ENCODE assay signal across 1 cellular context in genomic region chr3:172080503-172080902, GRCh38.
TF ChIP-seq lines count a peak whose summit lies in the region.

No MANE protein-coding gene starts in this region.

TF ChIP-seq in HepG2, 621 proteins besides CTCF, POLR2A, EP300 and RAD21 (continued from another document and continues in another):
- TF ChIP-seq GMEB2 (CRISPR knock-in tag; IDR thresholded peaks at IDR 0.05; ENCODE audit: low read depth) (no peak), HINFP (CRISPR knock-in tag; IDR thresholded peaks at IDR 0.05; ENCODE audit: low read depth) (no peak), IRF9 (CRISPR knock-in tag; IDR thresholded peaks at IDR 0.05; ENCODE audit: borderline replicate concordance) (no peak), MIER3 (CRISPR knock-in tag; IDR thresholded peaks at IDR 0.05; ENCODE audit: borderline replicate concordance) (no peak), ARID5B (CRISPR knock-in tag; IDR thresholded peaks at IDR 0.05) (peak; percentile 73), JUND (CRISPR knock-in tag; IDR thresholded peaks at IDR 0.05) (no peak), ZNF703 (CRISPR knock-in tag; IDR thresholded peaks at IDR 0.05; ENCODE audit: borderline replicate concordance) (no peak), ZNF746 (CRISPR knock-in tag; IDR thresholded peaks at IDR 0.05) (no peak), RNF2 (conservative IDR thresholded peaks at IDR 0.05; ENCODE audit: low read depth) (no peak), CENPBD1 (CRISPR knock-in tag; IDR thresholded peaks at IDR 0.05; ENCODE audit: borderline replicate concordance, low read depth) (no peak), THAP9 (CRISPR knock-in tag; IDR thresholded peaks at IDR 0.05; ENCODE audit: borderline replicate concordance) (no peak), PAXIP1 (CRISPR knock-in tag; conservative IDR thresholded peaks at IDR 0.05) (peak; percentile 89), CHD4 (IDR thresholded peaks at IDR 0.05; ENCODE audit: borderline replicate concordance, low read length) (peak; percentile 2; the same call in 1 of the 2 replicates), DNMT3B (CRISPR knock-in tag; conservative IDR thresholded peaks at IDR 0.05) (no peak), ZNF264 (CRISPR knock-in tag; IDR thresholded peaks at IDR 0.05) (0 out of 2 replicates have a peak, but pooled peaks have one; percentile 23), ZSCAN29 (CRISPR knock-in tag; conservative IDR thresholded peaks at IDR 0.05) (no peak), GTF3A (CRISPR knock-in tag; conservative IDR thresholded peaks at IDR 0.05) (no peak), ZNF232 (CRISPR knock-in tag; IDR thresholded peaks at IDR 0.05; ENCODE audit: borderline replicate concordance) (peak; percentile 62; the same call in 1 of the 2 replicates), CHD2 (IDR thresholded peaks at IDR 0.05; ENCODE audit: low read depth, low read length) (no peak), DMTF1 (CRISPR knock-in tag; IDR thresholded peaks at IDR 0.05) (no peak), TOE1 (CRISPR knock-in tag; IDR thresholded peaks at IDR 0.05) (no peak), MATR3 (CRISPR knock-in tag; IDR thresholded peaks at IDR 0.05) (no peak), ZNF503 (CRISPR knock-in tag; IDR thresholded peaks at IDR 0.05) (no peak), ZNF276 (CRISPR knock-in tag; IDR thresholded peaks at IDR 0.05; ENCODE audit: low read depth) (no peak), ZNF660 (CRISPR knock-in tag; IDR thresholded peaks at IDR 0.05; ENCODE audit: borderline replicate concordance, low read depth) (no peak), ZGPAT (CRISPR knock-in tag; IDR thresholded peaks at IDR 0.05) (no peak), ZNF225 (CRISPR knock-in tag; IDR thresholded peaks at IDR 0.05) (no peak), MED1 (CRISPR knock-in tag; IDR thresholded peaks at IDR 0.05) (peak; percentile 76), RFX5 (IDR thresholded peaks at IDR 0.05; ENCODE audit: low read depth, low read length) (no peak), ZNF331 (CRISPR knock-in tag; IDR thresholded peaks at IDR 0.05) (peak; percentile 45; the same call in 1 of the 2 replicates)
